ENCODE assay signal across 8 cellular contexts in genomic region chr11:46560300-46561025, GRCh38. TPM values are rescaled to one million over a fixed set of nuclear protein-coding genes. Genes with fewer than 3 reads are reported as not detected.
DNase-seq lines count a peak whose midpoint lies in the region; ATAC-seq and FAIRE-seq lines count a peak whose summit lies in the region.

No MANE protein-coding gene starts in this region.

- H3K36me3 ChIP-seq in small intestine (ENCODE audit: control insufficient read depth in 2 of 2, insufficient read depth in 2 of 2, low read length in 2 of 2), result no peaks in the 10 kb centered on the region

- intact Hi-C loops in activated naive CD4-positive, alpha-beta T cell treated with anti-CD3 and anti-CD28 coated beads for 36 hours (cut with micrococcal nuclease), result loop anchor here (1.0 kb wide), 2 partner anchors 33 to 57 kb away; partner anchors contain the start of genes ATG13 and HARBI1
- intact Hi-C loops in activated CD4-positive, alpha-beta memory T cell treated with anti-CD3 and anti-CD28 coated beads for 36 hours (cut with micrococcal nuclease), result loop anchor here (2.0 kb wide), 1 partner anchor 56 kb away; the partner anchor contains the start of genes ATG13 and HARBI1
- intact Hi-C loops in Right ventricle myocardium superior (cut with DNase I), result no loop called here

- ATAC-seq in HG03520 (IDR thresholded peaks at IDR 0.05; ENCODE audit: unreplicated experiment), result peak; percentile 59
- ATAC-seq in Right ventricle myocardium superior (ENCODE audit: poor library complexity), result peak; percentile 68
- no peak for ATAC-seq in GM21367 (IDR thresholded peaks at IDR 0.05; ENCODE audit: unreplicated experiment)
- ATAC-seq in HG03457 (IDR thresholded peaks at IDR 0.05; ENCODE audit: unreplicated experiment), result no peak

- no peaks in the 10 kb centered on the region for H3K27me3 Mint-ChIP-seq in activated naive CD4-positive, alpha-beta T cell treated with anti-CD3 and anti-CD28 coated beads for 36 hours (ENCODE audit: low read depth)
- no peaks in the 10 kb centered on the region for H3K27me3 Mint-ChIP-seq in activated CD4-positive, alpha-beta memory T cell treated with anti-CD3 and anti-CD28 coated beads for 36 hours

- 2 to 5% (median 2%) methylated on average over 6 of the region's 6 CpGs for WGBS in small intestine, 3 donors

- H3K4me1 ChIP-seq in small intestine (ENCODE audit: control insufficient read depth in 2 of 2, insufficient read depth in 1 of 2, low read depth in 1 of 2, low read length in 1 of 2), result peaks cover 3 to 11% of the 10 kb centered on the region in 2 donors

- peak overlapping the region; percentile 82 for H3K27ac Mint-ChIP-seq in activated naive CD4-positive, alpha-beta T cell treated with anti-CD3 and anti-CD28 coated beads for 36 hours
- peak overlapping the region; percentile 91 for H3K27ac Mint-ChIP-seq in activated CD4-positive, alpha-beta memory T cell treated with anti-CD3 and anti-CD28 coated beads for 36 hours

- H3K4me3 Mint-ChIP-seq in activated naive CD4-positive, alpha-beta T cell treated with anti-CD3 and anti-CD28 coated beads for 36 hours, result peak overlapping the region; percentile 75
- H3K4me3 Mint-ChIP-seq in activated CD4-positive, alpha-beta memory T cell treated with anti-CD3 and anti-CD28 coated beads for 36 hours, result peak overlapping the region; percentile 79

- H3K9me3 Mint-ChIP-seq in activated naive CD4-positive, alpha-beta T cell treated with anti-CD3 and anti-CD28 coated beads for 36 hours, result no peaks in the 10 kb centered on the region
- no peaks in the 10 kb centered on the region for H3K9me3 Mint-ChIP-seq in activated CD4-positive, alpha-beta memory T cell treated with anti-CD3 and anti-CD28 coated beads for 36 hours

- CTCF ChIA-PET in activated naive CD4-positive, alpha-beta T cell treated with anti-CD3 and anti-CD28 coated beads for 36 hours (lab: Charles Lee), result interaction anchor here (0.6 to 2.2 kb wide), 3 partner anchors 10 to 58 kb away, joined by 3 to 11 read pairs (median 3); no protein-coding TSS in a partner anchor
- CTCF ChIA-PET in activated CD4-positive, alpha-beta memory T cell treated with anti-CD3 and anti-CD28 coated beads for 36 hours (lab: Charles Lee), result interaction anchor here (0.7 to 2.4 kb wide), 9 partner anchors 11 to 593 kb away, joined by 3 to 9 read pairs (median 5); partner anchors contain the start of genes ATG13 and HARBI1

- FAIRE-seq in small intestine (lab: Jason Lieb, UNC), result no peak

- DNase-seq in activated naive CD4-positive, alpha-beta T cell treated with anti-CD3 and anti-CD28 coated beads for 36 hours, result peak; percentile 52
- no peak for DNase-seq in activated naive CD4-positive, alpha-beta T cell treated with anti-CD3 and anti-CD28 coated beads, Interleukin-2, amount 50 U/mL, for 16 hours
- DNase-seq in activated CD4-positive, alpha-beta memory T cell treated with anti-CD3 and anti-CD28 coated beads for 36 hours, result peak; percentile 21
- DNase-seq in Right ventricle myocardium superior (no peak), small intestine (peak; percentile 78)

- H3K36me3 Mint-ChIP-seq in activated naive CD4-positive, alpha-beta T cell treated with anti-CD3 and anti-CD28 coated beads for 36 hours (ENCODE audit: low read depth), result no peaks in the 10 kb centered on the region
- H3K36me3 Mint-ChIP-seq in activated CD4-positive, alpha-beta memory T cell treated with anti-CD3 and anti-CD28 coated beads for 36 hours, result no peaks in the 10 kb centered on the region

- H3K27me3 ChIP-seq in small intestine (ENCODE audit: control insufficient read depth in 2 of 2, insufficient read depth in 2 of 2, low read length in 2 of 2), result no peaks in the 10 kb centered on the region

- H3K27ac ChIP-seq in small intestine (ENCODE audit: low read depth in 1 of 2, low read length in 1 of 2), result peak overlapping the region; percentile 77 to 85

- POLR2A ChIA-PET in activated CD4-positive, alpha-beta memory T cell treated with anti-CD3 and anti-CD28 coated beads for 36 hours (lab: Charles Lee), result interaction anchor here (0.7 to 1.4 kb wide), 4 partner anchors 10 to 56 kb away, joined by 3 to 6 read pairs (median 3); partner anchors contain the start of gene AMBRA1

- H3K4me3 ChIP-seq in small intestine (ENCODE audit: low read depth in 1 of 2, low read length in 2 of 2), result peak overlapping the region in 1 of 2 donors; percentile 43

- peaks cover 61% of the 10 kb centered on the region for H3K4me1 Mint-ChIP-seq in activated naive CD4-positive, alpha-beta T cell treated with anti-CD3 and anti-CD28 coated beads for 36 hours (ENCODE audit: low read depth)
- peaks cover 62% of the 10 kb centered on the region for H3K4me1 Mint-ChIP-seq in activated CD4-positive, alpha-beta memory T cell treated with anti-CD3 and anti-CD28 coated beads for 36 hours (ENCODE audit: low read depth)

- no peaks in the 10 kb centered on the region for H3K9me3 ChIP-seq in small intestine (ENCODE audit: control insufficient read depth, low read depth)

RNA-seq across cellular contexts. Expression of gene AMBRA1, which starts 33.4 kb away (rescaled TPM):
- 10 to 100 TPM; 19.0 to 23.1 TPM for total RNA-seq in activated naive CD4-positive, alpha-beta T cell treated with anti-CD3 and anti-CD28 coated beads for 36 hours
- total RNA-seq in activated CD4-positive, alpha-beta memory T cell treated with anti-CD3 and anti-CD28 coated beads for 36 hours, result 10 to 100 TPM; 22.5 to 24.1 TPM
- total RNA-seq in Right ventricle myocardium superior, result 12.3 TPM
- 10 to 100 TPM in 1 of 3 donors, 1 to 10 TPM in 2; 7.8 to 15.8 (median 9.4) TPM for polyA plus RNA-seq in small intestine

RNA-seq across cellular contexts. Expression of gene HARBI1, which starts 56.6 kb away (rescaled TPM):
- total RNA-seq in activated naive CD4-positive, alpha-beta T cell treated with anti-CD3 and anti-CD28 coated beads for 36 hours, result 1 to 10 TPM; 2.8 to 3.1 TPM
- 1 to 10 TPM; 3.1 TPM for total RNA-seq in activated CD4-positive, alpha-beta memory T cell treated with anti-CD3 and anti-CD28 coated beads for 36 hours
- 1.9 TPM for total RNA-seq in Right ventricle myocardium superior
- polyA plus RNA-seq in small intestine, result 1 to 10 TPM; 3.0 to 3.4 (median 3.1) TPM

RNA-seq across cellular contexts. Expression of gene ATG13, which starts 56.9 kb away (rescaled TPM):
- 10 to 100 TPM; 54.7 to 55.6 TPM for total RNA-seq in activated naive CD4-positive, alpha-beta T cell treated with anti-CD3 and anti-CD28 coated beads for 36 hours
- 10 to 100 TPM; 49.9 to 51.0 TPM for total RNA-seq in activated CD4-positive, alpha-beta memory T cell treated with anti-CD3 and anti-CD28 coated beads for 36 hours
- total RNA-seq in Right ventricle myocardium superior, result 37.4 TPM
- 10 to 100 TPM; 35.7 to 38.8 (median 36.0) TPM for polyA plus RNA-seq in small intestine

Comparison
In these comparisons a context has a peak if more than half of its experiments do, and no peak if none do; other contexts are left out.
1. DNase-seq: peak in activated naive CD4-positive, alpha-beta T cell treated with anti-CD3 and anti-CD28 coated beads for 36 hours (single experiment), activated CD4-positive, alpha-beta memory T cell treated with anti-CD3 and anti-CD28 coated beads for 36 hours (single experiment) and small intestine (single experiment); none in activated naive CD4-positive, alpha-beta T cell treated with anti-CD3 and anti-CD28 coated beads, Interleukin-2, amount 50 U/mL, for 16 hours (single experiment) and Right ventricle myocardium superior (single experiment).
2. ATAC-seq: peak in HG03520 (single experiment) and Right ventricle myocardium superior (single experiment); none in GM21367 (single experiment) and HG03457 (single experiment).